In genomic region chr10:70925377-70926214, GRCh38 we compare ENCODE assay signal across 8 cellular contexts. TPM values are rescaled to one million over a fixed set of nuclear protein-coding genes. Genes with fewer than 3 reads are reported as not detected.
DNase-seq lines count a peak whose midpoint lies in the region; ATAC-seq and TF ChIP-seq lines count a peak whose summit lies in the region.

No MANE protein-coding gene starts in this region.

- no peaks in the 10 kb centered on the region for H3K9me3 ChIP-seq in DOHH2 (ENCODE audit: control insufficient read depth, insufficient read depth, low read length)

- no peaks in the 10 kb centered on the region for H3K4me1 ChIP-seq in DOHH2 (ENCODE audit: control insufficient read depth, low read length)

- H4K20me1 ChIP-seq in DOHH2 (ENCODE audit: control insufficient read depth, insufficient read depth, low read depth, low read length), result no peaks in the 10 kb centered on the region

- no peaks in the 10 kb centered on the region for H3F3A ChIP-seq in DOHH2 (ENCODE audit: control insufficient read depth, insufficient read depth)

- ATAC-seq in HG02840 (IDR thresholded peaks at IDR 0.05; ENCODE audit: low FRiP score, unreplicated experiment), result no peak

- DNase-seq in KBM-7 (peak; percentile 47), coronary artery (ENCODE audit: low spot score) (no peak), lung microvascular endothelial cell (ENCODE audit: low read depth in 2 of 2) (peak; percentile 29 to 52), NCI-H2029 (lab: John Stamatoyannopoulos, UW) (no peak)
- DNase-seq in activated CD4-positive, alpha-beta T cell treated with anti-CD3 and anti-CD28 coated beads for 48 hours, result peak; percentile 69
- peak; percentile 29 for DNase-seq in stimulated activated CD8-positive, alpha-beta memory T cell treated with anti-CD3 and anti-CD28 coated beads, Interleukin-4, amount 100 ng/mL, for 24 hours (ENCODE audit: low read depth)

- H3K4me3 ChIP-seq in DOHH2 (ENCODE audit: low read length) (no peak overlapping the region), coronary artery (no peak overlapping the region)

- no peaks in the 10 kb centered on the region for H3K27me3 ChIP-seq in DOHH2 (ENCODE audit: control insufficient read depth, low read length)

- no peaks in the 10 kb centered on the region for H3K36me3 ChIP-seq in DOHH2 (ENCODE audit: control insufficient read depth, low read length)

- no peak overlapping the region for H3K4me2 ChIP-seq in DOHH2 (ENCODE audit: low read length)

- H3K79me2 ChIP-seq in DOHH2 (ENCODE audit: control insufficient read depth, low read length), result no peaks in the 10 kb centered on the region

- TF ChIP-seq CTCF in DOHH2 (IDR thresholded peaks at IDR 0.05; ENCODE audit: low read depth, low read length, poor library complexity, severe bottlenecking), result peak; percentile 92
- peak; percentile 99 for TF ChIP-seq CTCF in coronary artery (IDR thresholded peaks at IDR 0.05)

- no peaks in the 10 kb centered on the region for H3K9me2 ChIP-seq in DOHH2 (replicated peaks; ENCODE audit: control insufficient read depth, low read length)

- in situ Hi-C loops in KBM-7 (cut with MboI; ENCODE audit: low pct_unique_long_range_greater_than_20kb, low sequenced_read_pairs), result no loop called here

- H3K27ac ChIP-seq in DOHH2 (ENCODE audit: low read depth, low read length), result no peak overlapping the region
- H3K27ac ChIP-seq in coronary artery, result no peak overlapping the region

RNA-seq across cellular contexts. Expression of gene PCBD1, which starts 37.2 kb away (rescaled TPM):
- 60.6 and 67.9 TPM in 2 replicates for total RNA-seq in lung microvascular endothelial cell

Comparison
In these comparisons a context has a peak if more than half of its experiments do, and no peak if none do; other contexts are left out.
1. DNase-seq: peak in KBM-7 (single experiment), activated CD4-positive, alpha-beta T cell treated with anti-CD3 and anti-CD28 coated beads for 48 hours (single experiment), lung microvascular endothelial cell (2 of 2) and stimulated activated CD8-positive, alpha-beta memory T cell treated with anti-CD3 and anti-CD28 coated beads, Interleukin-4, amount 100 ng/mL, for 24 hours (single experiment); none in coronary artery (single experiment) and NCI-H2029 (single experiment).